Comparison of ENCODE assay signal across 8 cellular contexts in the genomic region with DNA sequence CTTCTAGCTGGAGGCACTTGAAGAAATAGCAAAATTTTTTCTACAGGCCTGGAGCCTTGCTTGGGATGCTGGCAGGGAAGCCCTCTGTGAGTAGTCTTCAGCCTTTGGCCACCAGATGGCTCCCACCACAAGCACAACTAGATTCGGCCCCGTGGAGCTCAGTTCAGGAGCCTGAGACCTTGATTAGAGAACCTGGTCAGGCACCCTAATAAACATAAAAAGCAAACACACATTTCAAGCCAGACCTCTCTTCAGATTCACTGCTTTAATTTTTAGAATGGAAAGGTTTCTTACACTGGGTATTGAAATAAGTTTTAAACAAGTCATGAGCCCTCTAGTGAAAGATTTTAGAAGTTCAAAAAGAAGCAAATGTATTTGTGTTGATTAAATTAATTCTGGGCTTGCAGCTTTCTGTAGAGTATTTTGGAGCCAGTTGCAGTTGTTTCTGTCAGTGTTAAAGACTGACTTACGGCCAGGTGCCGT. TPM values are rescaled to one million over a fixed set of nuclear protein-coding genes. Genes with fewer than 3 reads are reported as not detected.
A peak's percentile ranks its signal among the peaks of the same experiment; 100 is the strongest.
DNase-seq lines count a peak whose midpoint lies in the region; ATAC-seq and TF ChIP-seq lines count a peak whose summit lies in the region.

No MANE protein-coding gene starts in this region.

- ATAC-seq in GM18907 (IDR thresholded peaks at IDR 0.05; ENCODE audit: unreplicated experiment) (peak; percentile 96), HG03139 (IDR thresholded peaks at IDR 0.05; ENCODE audit: unreplicated experiment) (peak; percentile 96), lung (ENCODE audit: insufficient read depth, low FRiP score) (peak; percentile 86)

- no peaks in the 10 kb centered on the region for H3K27me3 ChIP-seq in lung (ENCODE audit: control insufficient read depth, insufficient read depth)

- no peaks in the 10 kb centered on the region for H3K9me3 ChIP-seq in lung (ENCODE audit: control insufficient read depth in 2 of 2, insufficient read depth in 1 of 2, low read length in 1 of 2)

- peak; percentile 86 for TF ChIP-seq CTCF in lung (IDR thresholded peaks at IDR 0.05; ENCODE audit: control extremely low read depth, extremely low read depth)

- peaks cover 0 to 10% of the 10 kb centered on the region in 2 donors for H3K4me1 ChIP-seq in lung (ENCODE audit: control insufficient read depth in 2 of 2, insufficient read depth in 2 of 2, low read length in 2 of 2)

- peaks cover 1 to 2% of the 10 kb centered on the region in 2 donors for H3K36me3 ChIP-seq in lung (ENCODE audit: control insufficient read depth in 2 of 2, insufficient read depth in 2 of 2, low read length in 2 of 2)

- peak; percentile 92 for DNase-seq in Ammon's horn (ENCODE audit: low spot score)
- DNase-seq in NCI-H510A treated with DMSO at 0.1 percent for 48 hours (lab: John Stamatoyannopoulos, UW) = peak; percentile 16
- peak; percentile 42 to 63 for DNase-seq in activated CD4-positive, alpha-beta T cell treated with anti-CD3 and anti-CD28 coated beads, Interleukin-2, amount 50 U/mL, for 24 hours (ENCODE audit: low read depth in 1 of 2, low spot score in 1 of 2)
- DNase-seq in dermis blood vessel endothelial cell = peak; percentile 90
- DNase-seq in lung (ENCODE audit: low spot score) = peak; percentile 80
- DNase-seq in stimulated activated CD4-positive, alpha-beta T cell treated with anti-CD3 and anti-CD28 coated beads, TNF-alpha, amount 100 ng/mL, for 24 hours (ENCODE audit: low read depth in 3 of 3) = peak; percentile 42 to 59 (median 50)

- peak overlapping the region in 1 of 2 donors; percentile 2 for H3K27ac ChIP-seq in lung (ENCODE audit: low read depth in 1 of 2, low read length in 1 of 2)

- WGBS in lung, 2 donors = 27 to 36% methylated on average over 4 of the region's 4 CpGs

- H3K4me3 ChIP-seq in lung = no peak overlapping the region

RNA-seq across cellular contexts. Expression of gene GLRX, which starts 41.4 kb away (rescaled TPM):
- 18.3 and 26.0 TPM in 2 replicates for total RNA-seq in dermis blood vessel endothelial cell
- total RNA-seq in lung = 10 to 100 TPM; 23.1 to 78.7 TPM
- polyA plus RNA-seq in lung = 100 to 1,000 TPM; 104 to 300 TPM

RNA-seq across cellular contexts. Expression of gene RHOBTB3, which starts 50.0 kb away (rescaled TPM):
- 27.6 and 30.3 TPM in 2 replicates for total RNA-seq in dermis blood vessel endothelial cell
- 100 to 1,000 TPM in 1 of 2 donors, 10 to 100 TPM in 1; 47.7 to 150 TPM for total RNA-seq in lung
- 10 to 100 TPM; 12.9 to 13.5 TPM for polyA plus RNA-seq in lung

Comparison
In these comparisons a context has a peak if more than half of its experiments do, and no peak if none do; other contexts are left out.
1. DNase-seq: peak in every context shown above with its lines; median percentile 92 in Ammon's horn; 90 in dermis blood vessel endothelial cell; 80 in lung; 52 in activated CD4-positive, alpha-beta T cell treated with anti-CD3 and anti-CD28 coated beads, Interleukin-2, amount 50 U/mL, for 24 hours; 50 in stimulated activated CD4-positive, alpha-beta T cell treated with anti-CD3 and anti-CD28 coated beads, TNF-alpha, amount 100 ng/mL, for 24 hours; 16 in NCI-H510A treated with DMSO at 0.1 percent for 48 hours.